In the genomic region with DNA sequence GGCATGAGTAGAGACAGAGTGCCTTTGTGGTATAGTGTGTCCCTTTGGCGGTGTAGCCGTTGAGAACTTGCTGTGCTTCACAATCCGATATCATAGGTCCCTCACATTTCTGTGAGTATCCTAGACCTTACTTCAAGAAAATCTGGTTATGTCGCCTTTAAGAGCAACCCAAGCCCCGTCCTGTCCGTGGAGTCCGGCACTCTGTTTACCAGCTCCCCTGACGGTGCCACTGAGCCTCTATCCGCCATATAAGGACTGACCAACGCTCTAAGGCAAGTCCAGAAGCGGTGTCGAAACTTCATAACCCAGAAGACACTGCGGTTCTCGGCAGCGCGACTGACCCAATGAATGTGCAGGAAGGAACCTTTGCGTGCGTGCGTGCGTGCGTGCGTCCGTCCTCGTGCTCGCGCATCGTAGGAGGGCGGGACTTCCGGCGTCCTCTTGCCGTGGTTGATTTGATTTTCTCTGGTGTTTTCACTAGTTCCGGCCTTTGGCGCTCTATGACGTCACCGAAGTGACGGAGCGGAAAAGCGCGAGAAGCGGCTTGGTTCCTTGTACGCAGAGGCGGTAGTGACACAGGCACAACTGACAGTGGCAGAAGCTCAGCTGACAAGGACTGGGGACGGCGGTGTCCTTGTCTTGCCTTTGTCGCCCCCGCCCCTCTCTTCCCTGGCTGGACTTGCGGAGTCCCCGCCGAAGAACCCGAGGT, we compare ENCODE assay signal across 8 cellular contexts. TPM values are rescaled to one million over a fixed set of nuclear protein-coding genes. Genes with fewer than 3 reads are reported as not detected.
DNase-seq lines count a peak whose midpoint lies in the region; ATAC-seq, FAIRE-seq and TF ChIP-seq lines count a peak whose summit lies in the region.

TRAPPC2B (plus strand) TSS at position 555 of the 709 bp plus-strand sequence. CDS start 1,283 bp downstream, outside the sequence.
ZNF547 (plus strand) TSS at position 555 of the 709 bp plus-strand sequence. CDS start 5,005 bp downstream, outside the sequence.

- H3K4me3 ChIP-seq in adrenal gland (peak within 1 kb of the TSS; percentile 13 to 86 (median 66)), parathyroid adenoma (ENCODE audit: low read depth, low read length) (peak within 1 kb of the TSS; percentile 68), tibial nerve (peak within 1 kb of the TSS; percentile 68 to 79 (median 76))

- no peaks in the 10 kb centered on the region for H3K27me3 ChIP-seq in adrenal gland
- H3K27me3 ChIP-seq in parathyroid adenoma (ENCODE audit: control insufficient read depth, insufficient read depth, low read length), result no peaks in the 10 kb centered on the region
- H3K27me3 ChIP-seq in tibial nerve, result no peaks in the 10 kb centered on the region

- H3K4me2 ChIP-seq in parathyroid adenoma (ENCODE audit: low read length), result peak within 1 kb of the TSS; percentile 83

- H3K79me2 ChIP-seq in parathyroid adenoma, result peaks cover 7% of the 10 kb centered on the region

- no peaks in the 10 kb centered on the region for H3K9me3 ChIP-seq in adrenal gland (replicated peaks in 1 of 3)
- no peaks in the 10 kb centered on the region for H3K9me3 ChIP-seq in parathyroid adenoma (ENCODE audit: control insufficient read depth, low read length)
- peaks cover 0 to 94% (median 12%) of the 10 kb centered on the region in 4 donors for H3K9me3 ChIP-seq in tibial nerve

- 1 to 6% (median 3%) methylated on average over 11 to 50 of the region's 50 CpGs for WGBS in adrenal gland, 4 donors
- WGBS in tibial nerve, 2 donors, result 1 to 2% methylated on average over 42 to 43 of the region's 50 CpGs

- peak within 1 kb of the TSS; percentile 50 for H3K9ac ChIP-seq in parathyroid adenoma

- H3K27ac ChIP-seq in adrenal gland (peak within 1 kb of the TSS; percentile 65 to 99 (median 92)), parathyroid adenoma (peak within 1 kb of the TSS; percentile 87), tibial nerve (peak within 1 kb of the TSS; percentile 83 to 94 (median 92))

- no peak for TF ChIP-seq CTCF in adrenal gland (IDR thresholded peaks at IDR 0.05)
- no peak for TF ChIP-seq CTCF in parathyroid adenoma (IDR thresholded peaks at IDR 0.05)
- TF ChIP-seq CTCF in tibial nerve (IDR thresholded peaks at IDR 0.05), result no peak

- peak; percentile 100 for FAIRE-seq in GM12892 (lab: Jason Lieb, UNC)

- intact Hi-C loops in adrenal gland (cut with DNase I) (no loop called here), cardiac septum (cut with DNase I) (loop anchor here (1.0 to 5.0 kb wide), 3 partner anchors 26 to 83 kb away; partner anchors contain the start of genes ZNF460, ZNF543 and ZNF548)

- H3K36me3 ChIP-seq in adrenal gland (replicated peaks in 1 of 2) (no peaks in the 10 kb centered on the region), parathyroid adenoma (ENCODE audit: control insufficient read depth, insufficient read depth, low read length) (no peaks in the 10 kb centered on the region), tibial nerve (peaks cover 0 to 55% (median 0%) of the 10 kb centered on the region in 3 donors)

- H2AFZ ChIP-seq in parathyroid adenoma, result peak within 1 kb of the TSS; percentile 88

- H3K4me1 ChIP-seq in adrenal gland (replicated peaks in 1 of 2) (peaks cover 23 to 35% of the 10 kb centered on the region in 2 donors), parathyroid adenoma (peaks cover 6% of the 10 kb centered on the region), tibial nerve (peaks cover 0 to 19% (median 7%) of the 10 kb centered on the region in 4 donors)

- peak; percentile 87 to 96 for TF ChIP-seq EP300 in tibial nerve (IDR thresholded peaks at IDR 0.05)

- peak; percentile 81 for DNase-seq in GM12892 (ENCODE audit: insufficient read length)
- DNase-seq in NCI-H1436 treated with DMSO at 0.1 percent for 48 hours (lab: John Stamatoyannopoulos, UW), result peak; percentile 98
- DNase-seq in T follicular helper cell (ENCODE audit: low read depth), result peak; percentile 98
- DNase-seq in adrenal gland, result peak; percentile 99 to 100 (median 100)
- peak; percentile 99 for DNase-seq in cardiac septum (ENCODE audit: low spot score)
- DNase-seq in tibial nerve (ENCODE audit: low spot score in 2 of 2), result peak; percentile 93 to 97

- peak; percentile 95 for ATAC-seq in HG02840 (IDR thresholded peaks at IDR 0.05; ENCODE audit: low FRiP score, unreplicated experiment)

- peak; percentile 77; the same call in 1 of the 2 replicates for TF ChIP-seq POLR2A in GM12892 (IDR thresholded peaks at IDR 0.05; ENCODE audit: low read depth, low read length)
- TF ChIP-seq POLR2A in adrenal gland (IDR thresholded peaks at IDR 0.05), result peak; percentile 65 to 91
- TF ChIP-seq POLR2A in tibial nerve (IDR thresholded peaks at IDR 0.05), result peak in 1 of 2 donors; percentile 55

RNA-seq across cellular contexts. Expression of gene TRAPPC2B, which starts in this region (rescaled TPM):
- polyA plus RNA-seq in GM12892 (2012; ENCODE audit: missing spikeins), result 17.6 TPM
- 10 to 100 TPM; 12.6 to 41.4 (median 20.0) TPM for total RNA-seq in adrenal gland
- polyA plus RNA-seq in adrenal gland, result 10 to 100 TPM; 24.9 to 72.8 (median 40.5) TPM
- 10.2 TPM for total RNA-seq in cardiac septum
- total RNA-seq in tibial nerve, result 10 to 100 TPM in 3 of 4 donors, 1 to 10 TPM in 1; 4.8 to 20.6 (median 18.8) TPM

RNA-seq across cellular contexts. Expression of gene ZNF547, which starts in this region (rescaled TPM):
- 1.7 TPM for polyA plus RNA-seq in GM12892 (2012; ENCODE audit: missing spikeins)
- total RNA-seq in adrenal gland (1 to 10 TPM; 1.1 to 9.8 (median 4.5) TPM), cardiac septum (4.0 TPM), tibial nerve (1 to 10 TPM in 2 of 4 donors, under 1 TPM in 2; 0.78 to 1.8 (median 1.1) TPM)
- 10 to 100 TPM in 1 of 3 donors, 1 to 10 TPM in 2; 2.1 to 10.9 (median 5.3) TPM for polyA plus RNA-seq in adrenal gland

Comparison
In these comparisons a context has a peak if more than half of its experiments do, and no peak if none do; other contexts are left out.
1. Peak in every context shown above with its lines: DNase-seq, ATAC-seq, H3K4me3 ChIP-seq and H3K27ac ChIP-seq.